Comparison of ENCODE assay signal across 8 cellular contexts in the genomic region with DNA sequence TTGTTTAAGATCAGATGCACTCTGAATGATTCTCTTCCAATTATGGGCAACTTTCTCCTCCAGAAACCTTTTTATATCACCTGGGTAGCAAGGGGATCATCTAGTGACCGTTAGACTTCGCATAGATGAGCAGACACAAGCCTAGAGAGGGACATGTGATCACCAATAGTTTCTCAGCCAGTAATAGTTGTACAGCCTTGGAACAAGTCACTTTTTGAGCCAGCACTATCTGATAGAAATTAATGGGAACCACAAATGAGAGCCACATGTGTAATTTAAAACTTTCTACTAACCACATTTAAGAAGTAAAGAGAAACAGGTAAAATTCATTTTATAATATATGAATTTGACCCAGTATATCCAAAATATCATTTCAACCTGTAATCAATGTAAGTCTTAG. TPM values are rescaled to one million over a fixed set of nuclear protein-coding genes. Genes with fewer than 3 reads are reported as not detected.
DNase-seq lines count a peak whose midpoint lies in the region; ATAC-seq and TF ChIP-seq lines count a peak whose summit lies in the region.

No MANE protein-coding gene starts in this region.

- H3K27ac ChIP-seq in A673 (ENCODE audit: low read depth, low read length, poor library complexity, severe bottlenecking), result no peak overlapping the region

- intact Hi-C loops in A673 (cut with micrococcal nuclease; ENCODE audit: unreplicated experiment), result no loop called here

- in situ Hi-C loops in astrocyte of the spinal cord (cut with HindIII; ENCODE audit: low sequenced_read_pairs) (no loop called here), KBM-7 (cut with MboI; ENCODE audit: low pct_unique_long_range_greater_than_20kb, low sequenced_read_pairs) (no loop called here)

- no peak for TF ChIP-seq CTCF in A673 (conservative IDR thresholded peaks at IDR 0.05; ENCODE audit: low read depth, low read length)
- no peak for TF ChIP-seq CTCF in HFF-Myc (IDR thresholded peaks at IDR 0.05; ENCODE audit: low read depth, low read length, missing control alignments)
- TF ChIP-seq CTCF in astrocyte of the spinal cord (IDR thresholded peaks at IDR 0.05; ENCODE audit: low read depth, low read length), result no peak

- no peak for ATAC-seq in GM19397 (IDR thresholded peaks at IDR 0.05; ENCODE audit: unreplicated experiment)

- no peaks in the 10 kb centered on the region for H3K36me3 ChIP-seq in A673 (ENCODE audit: insufficient read depth, low read length, poor library complexity, severe bottlenecking)

- POLR2A ChIA-PET in A673 (lab: Charles Lee; ENCODE audit: low non-redundant PET), result no interaction called here

- H3K4me1 ChIP-seq in A673 (ENCODE audit: insufficient read depth, low read length, poor library complexity, severe bottlenecking) (no peaks in the 10 kb centered on the region), mononuclear cell (ENCODE audit: insufficient read depth, low read length) (peaks cover 23% of the 10 kb centered on the region)

- DNase-seq in A673 (ENCODE audit: low spot score), result no peak
- DNase-seq in HFF-Myc (ENCODE audit: extremely low read depth, low read depth), result no peak
- no peak for DNase-seq in astrocyte of the spinal cord (ENCODE audit: low read depth, low spot score)
- DNase-seq in iPS-NIHi7 (ENCODE audit: extremely low spot score), result no peak
- no peak for DNase-seq in KBM-7
- DNase-seq in foreskin melanocyte, result no peak

- H3K27me3 ChIP-seq in A673 (replicated peaks; ENCODE audit: insufficient read depth, low read depth, low read length, poor library complexity) (peaks cover 10% of the 10 kb centered on the region), mononuclear cell (ENCODE audit: insufficient read depth, low read length) (peaks cover 26% of the 10 kb centered on the region)

- no TSS peak for BruUV-seq in A673 (replicated peaks; lab: Mats Ljungman, UMichigan)

- peak overlapping the region; percentile 65 for H3K4me3 ChIP-seq in A673 (ENCODE audit: low read depth, low read length, poor library complexity, severe bottlenecking)
- H3K4me3 ChIP-seq in HFF-Myc (replicated peaks; ENCODE audit: low read depth, low read length), result peak overlapping the region; percentile 93
- peak overlapping the region; percentile 95 for H3K4me3 ChIP-seq in astrocyte of the spinal cord (ENCODE audit: low read depth, low read length)
- H3K4me3 ChIP-seq in mononuclear cell (ENCODE audit: low read length), result peak overlapping the region; percentile 79

- H3K9me3 ChIP-seq in A673 (ENCODE audit: low read depth, low read length, poor library complexity, severe bottlenecking) (no peaks in the 10 kb centered on the region), mononuclear cell (ENCODE audit: low read depth, low read length) (no peaks in the 10 kb centered on the region)

- CTCF ChIA-PET in A673 (lab: Charles Lee), result no interaction called here

RNA-seq across cellular contexts. Expression of a gene that starts 0.6 kb away (rescaled TPM):
- total RNA-seq in A673 (2021) (88.5 and 99.9 TPM in 2 replicates), mononuclear cell (19.4 TPM)
